ENCODE assay signal across 10 cellular contexts in the genomic region with DNA sequence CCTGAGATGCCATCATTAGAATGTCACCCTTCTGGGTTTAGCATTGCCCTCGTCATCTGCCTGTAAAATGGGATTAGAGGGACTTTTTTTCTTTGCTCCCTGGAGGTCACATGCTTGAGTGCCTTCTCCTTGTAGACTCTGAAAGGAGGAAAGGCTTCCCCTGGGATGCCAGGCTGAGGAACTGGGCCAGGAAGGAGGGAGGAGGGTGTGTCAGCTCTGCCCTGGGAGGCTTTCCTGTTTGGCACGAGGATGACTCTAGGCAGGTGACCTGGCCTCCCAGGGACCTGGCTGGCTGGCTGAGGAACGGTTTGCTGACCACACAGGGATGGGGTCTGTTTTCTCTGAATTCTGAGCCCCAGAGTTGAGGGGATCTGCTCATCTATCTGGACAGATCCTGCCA. TPM values are rescaled to one million over a fixed set of nuclear protein-coding genes. Genes with fewer than 3 reads are reported as not detected.
DNase-seq lines count a peak whose midpoint lies in the region; ATAC-seq and TF ChIP-seq lines count a peak whose summit lies in the region.
"Had no signal": no experiment of that assay in that cellular context is flagged by ENCODE, and none has a peak within 500 bp of the region (broad histone marks: within the 10 kb centered on the region; RNA-seq: fewer than 3 reads in every experiment).

No MANE protein-coding gene starts in this region.

- H3K9me3 ChIP-seq in mammary epithelial cell (replicated peaks; ENCODE audit: insufficient read depth, low read length) = no peaks in the 10 kb centered on the region

- no peaks in the 10 kb centered on the region for H4K20me1 ChIP-seq in mammary epithelial cell (ENCODE audit: insufficient read depth, low read length)

- DNase-seq in MCF 10A (ENCODE audit: unreplicated experiment) (peak; percentile 61), mammary epithelial cell (no peak), mesendoderm (no peak), foreskin melanocyte (no peak), GM13976 (ENCODE audit: low spot score) (no peak)
- no peak for DNase-seq in activated T-helper 2 cell treated with anti-CD3 and anti-CD28 coated beads, Interferon-gamma antibody, Interleukin-2, Interleukin-4, amounts not matched to agents 10 μg/mL and 5 μg/mL and 100 μg/mL, durations not matched to agents 14 hours and 24 hours and 36 hours (ENCODE audit: low spot score)
- DNase-seq: WERI-Rb-1 had no signal

- H3K36me3 ChIP-seq in mammary epithelial cell (ENCODE audit: insufficient read depth, low read length) (no peaks in the 10 kb centered on the region), mesendoderm (ENCODE audit: control insufficient read depth, insufficient read depth, low read length) (peaks cover 2% of the 10 kb centered on the region)
- H3K36me3 ChIP-seq: WERI-Rb-1 had no signal

- dilution Hi-C loops in mammary epithelial cell (cut with HindIII; ENCODE audit: low sequenced_read_pairs) = no loop called here

- no peak overlapping the region for H2BK120ac ChIP-seq in mesendoderm (ENCODE audit: low read depth, low read length)

- H3K27ac Mint-ChIP-seq in MCF 10A (ENCODE audit: low read depth, unreplicated experiment) = no peak overlapping the region
- peak overlapping the region; percentile 22 for H3K27ac Mint-ChIP-seq in activated T-helper 2 cell treated with anti-CD3 and anti-CD28 coated beads, Interferon-gamma antibody, Interleukin-2, Interleukin-4, amounts not matched to agents 10 μg/mL and 5 μg/mL and 100 μg/mL, durations not matched to agents 14 hours and 24 hours and 36 hours
- H3K27ac Mint-ChIP-seq: stimulated activated memory B cell treated with anti-CD40 and anti-IgM and Interleukin-4, amounts not matched to agents 10 μg/mL and 1 μg/mL and 100 μg/mL, for 72 hours had no signal

- H3K56ac ChIP-seq in mesendoderm (ENCODE audit: low read length) = peak overlapping the region; percentile 25

- peaks cover 18% of the 10 kb centered on the region for H3K4me1 ChIP-seq in mammary epithelial cell (ENCODE audit: insufficient read depth, low read length)
- H3K4me1 ChIP-seq in mesendoderm (ENCODE audit: control insufficient read depth, low read depth, low read length) = peaks cover under 1% of the 10 kb centered on the region

- no peak overlapping the region for H2AFZ ChIP-seq in mammary epithelial cell (ENCODE audit: low read depth, low read length)

- no peaks in the 10 kb centered on the region for H3K27me3 ChIP-seq in mammary epithelial cell (ENCODE audit: insufficient read depth, low read length)
- H3K27me3 ChIP-seq in mesendoderm (ENCODE audit: insufficient read depth, low read length, poor library complexity) = no peaks in the 10 kb centered on the region

- no peak overlapping the region for H4K5ac ChIP-seq in mesendoderm (ENCODE audit: low read length)

- H3K23ac ChIP-seq in mesendoderm (ENCODE audit: low read length) = no peak overlapping the region

- H3K9ac ChIP-seq in mammary epithelial cell (ENCODE audit: insufficient read depth, low read length) (no peak overlapping the region), mesendoderm (ENCODE audit: low read length) (no peak overlapping the region)

- in situ Hi-C loops in mammary epithelial cell (cut with MboI; ENCODE audit: low sequenced_read_pairs in 2 of 2) = no loop called here
- in situ Hi-C loops in GM13976 (cut with MboI; ENCODE audit: low sequenced_read_pairs, unreplicated experiment) = no loop called here

- BruUV-seq in MCF 10A (replicated peaks; lab: Mats Ljungman, UMichigan) (no TSS peak), mammary epithelial cell (replicated peaks; lab: Mats Ljungman, UMichigan) (no TSS peak)

- H3K36me3 Mint-ChIP-seq in MCF 10A (ENCODE audit: insufficient read depth, unreplicated experiment) = no peaks in the 10 kb centered on the region
- peaks cover 25% of the 10 kb centered on the region for H3K36me3 Mint-ChIP-seq in activated T-helper 2 cell treated with anti-CD3 and anti-CD28 coated beads, Interferon-gamma antibody, Interleukin-2, Interleukin-4, amounts not matched to agents 10 μg/mL and 5 μg/mL and 100 μg/mL, durations not matched to agents 14 hours and 24 hours and 36 hours (ENCODE audit: low read depth)
- H3K36me3 Mint-ChIP-seq: stimulated activated memory B cell treated with anti-CD40 and anti-IgM and Interleukin-4, amounts not matched to agents 10 μg/mL and 1 μg/mL and 100 μg/mL, for 72 hours had no signal

- H3K4me2 ChIP-seq in mammary epithelial cell (ENCODE audit: insufficient read depth, low read depth, low read length) (no peak overlapping the region), mesendoderm (ENCODE audit: low read length) (no peak overlapping the region)

- H3K27ac ChIP-seq in mammary epithelial cell (ENCODE audit: insufficient read depth, low read depth, low read length) (no peak overlapping the region), mesendoderm (ENCODE audit: low read depth, low read length) (no peak overlapping the region)
- H3K27ac ChIP-seq: WERI-Rb-1 had no signal

- no peaks in the 10 kb centered on the region for H3K27me3 Mint-ChIP-seq in MCF 10A (ENCODE audit: insufficient read depth, unreplicated experiment)
- H3K27me3 Mint-ChIP-seq in activated T-helper 2 cell treated with anti-CD3 and anti-CD28 coated beads, Interferon-gamma antibody, Interleukin-2, Interleukin-4, amounts not matched to agents 10 μg/mL and 5 μg/mL and 100 μg/mL, durations not matched to agents 14 hours and 24 hours and 36 hours (ENCODE audit: low read depth) = peaks cover 10% of the 10 kb centered on the region

- no peak overlapping the region for H2BK5ac ChIP-seq in mesendoderm (ENCODE audit: low read length)

- H3K9me3 Mint-ChIP-seq in MCF 10A (ENCODE audit: unreplicated experiment) = no peaks in the 10 kb centered on the region
- no peaks in the 10 kb centered on the region for H3K9me3 Mint-ChIP-seq in activated T-helper 2 cell treated with anti-CD3 and anti-CD28 coated beads, Interferon-gamma antibody, Interleukin-2, Interleukin-4, amounts not matched to agents 10 μg/mL and 5 μg/mL and 100 μg/mL, durations not matched to agents 14 hours and 24 hours and 36 hours
- H3K9me3 Mint-ChIP-seq: stimulated activated memory B cell treated with anti-CD40 and anti-IgM and Interleukin-4, amounts not matched to agents 10 μg/mL and 1 μg/mL and 100 μg/mL, for 72 hours had no signal

- H3K4me3 ChIP-seq in mammary epithelial cell (replicated peaks in 1 of 3; ENCODE audit: insufficient read depth in 1 of 3, low read depth in 2 of 3, low read length in 3 of 3) (no peak overlapping the region), mesendoderm (ENCODE audit: low read length) (no peak overlapping the region)

- intact Hi-C loops in MCF 10A (cut with micrococcal nuclease) (no loop called here), mammary epithelial cell (cut with micrococcal nuclease) (no loop called here)
- intact Hi-C loops in activated T-helper 2 cell treated with anti-CD3 and anti-CD28 coated beads, Interferon-gamma antibody, Interleukin-2, Interleukin-4, amounts not matched to agents 10 μg/mL and 5 μg/mL and 100 μg/mL, durations not matched to agents 14 hours and 24 hours and 36 hours (cut with micrococcal nuclease) = no loop called here

- CTCF ChIA-PET in MCF 10A (lab: Yijun Ruan, JAX) = interaction anchor here (1.2 to 1.6 kb wide), 2 partner anchors 12 to 23 kb away, joined by 3 to 8 read pairs; no protein-coding TSS in a partner anchor
- CTCF ChIA-PET in mammary epithelial cell (lab: Charles Lee; ENCODE audit: low non-redundant PET) = no interaction called here

- TF ChIP-seq CTCF in MCF 10A (IDR thresholded peaks at IDR 0.05; ENCODE audit: unreplicated experiment) (no peak), mammary epithelial cell (conservative IDR thresholded peaks at IDR 0.05 in 1 of 2, IDR thresholded peaks at IDR 0.05 in 1 of 2; ENCODE audit: extremely low read depth in 1 of 2, insufficient read depth in 1 of 2, low read depth in 1 of 2, low read length in 2 of 2) (no peak), GM13976 (IDR thresholded peaks at IDR 0.05; ENCODE audit: borderline replicate concordance, control extremely low read depth, extremely low read depth, insufficient read depth, missing control alignments) (no peak)

- H2BK15ac ChIP-seq in mesendoderm (replicated peaks; ENCODE audit: low read depth) = no peak overlapping the region

- H3K4ac ChIP-seq in mesendoderm (ENCODE audit: low read depth, low read length) = no peak overlapping the region

- H3K79me2 ChIP-seq in mammary epithelial cell (ENCODE audit: insufficient read depth, low read length) (peaks cover 7% of the 10 kb centered on the region), mesendoderm (ENCODE audit: control insufficient read depth, insufficient read depth, low read length) (no peaks in the 10 kb centered on the region)

- POLR2A ChIA-PET in MCF 10A (lab: Yijun Ruan, JAX) = interaction anchor here (0.7 to 1.1 kb wide), 2 partner anchors 333 to 458 kb away, joined by 3 read pairs; partner anchors contain the start of gene AP5S1

- no peak overlapping the region for H2AK5ac ChIP-seq in mesendoderm (ENCODE audit: low read length)

- no peak overlapping the region for H3K18ac ChIP-seq in mesendoderm (ENCODE audit: low read length)

- peaks cover 9% of the 10 kb centered on the region for H3K79me1 ChIP-seq in mesendoderm (ENCODE audit: low read length)

- H3K4me1 Mint-ChIP-seq in MCF 10A (ENCODE audit: insufficient read depth, unreplicated experiment) = peaks cover 25% of the 10 kb centered on the region
- peaks cover 25% of the 10 kb centered on the region for H3K4me1 Mint-ChIP-seq in activated T-helper 2 cell treated with anti-CD3 and anti-CD28 coated beads, Interferon-gamma antibody, Interleukin-2, Interleukin-4, amounts not matched to agents 10 μg/mL and 5 μg/mL and 100 μg/mL, durations not matched to agents 14 hours and 24 hours and 36 hours (ENCODE audit: low read depth)

- WGBS in mammary epithelial cell (ENCODE audit: low coverage, missing lambda C conversion rate) = 64% methylated on average over 3 of the region's 3 CpGs
- no CpG with 5 or more reads among the region's 3 CpGs for WGBS in mesendoderm (ENCODE audit: extremely low coverage, insufficient coverage, low lambda C conversion rate)

- no peak overlapping the region for H4K8ac ChIP-seq in mesendoderm (ENCODE audit: low read depth, low read length)

- no peak for ATAC-seq in HG03520 (IDR thresholded peaks at IDR 0.05; ENCODE audit: unreplicated experiment)
- no peak for ATAC-seq in GM19023 (IDR thresholded peaks at IDR 0.05; ENCODE audit: unreplicated experiment)
- ATAC-seq: stimulated activated memory B cell treated with anti-CD40 and anti-IgM and Interleukin-4, amounts not matched to agents 10 μg/mL and 1 μg/mL and 100 μg/mL, for 72 hours had no signal

- H3K4me3 Mint-ChIP-seq in MCF 10A (ENCODE audit: unreplicated experiment) = no peak overlapping the region
- H3K4me3 Mint-ChIP-seq in activated T-helper 2 cell treated with anti-CD3 and anti-CD28 coated beads, Interferon-gamma antibody, Interleukin-2, Interleukin-4, amounts not matched to agents 10 μg/mL and 5 μg/mL and 100 μg/mL, durations not matched to agents 14 hours and 24 hours and 36 hours (ENCODE audit: low read depth) = no peak overlapping the region
- H3K4me3 Mint-ChIP-seq: stimulated activated memory B cell treated with anti-CD40 and anti-IgM and Interleukin-4, amounts not matched to agents 10 μg/mL and 1 μg/mL and 100 μg/mL, for 72 hours had no signal

RNA-seq across cellular contexts. Expression of gene SMOX, which starts 4.6 kb away (rescaled TPM):
- total RNA-seq in MCF 10A (2022) (42.3 and 48.6 TPM in 2 replicates), mammary epithelial cell (10 to 100 TPM in 1 of 2 donors, 1 to 10 TPM in 1; 6.5 to 16.4 TPM)
- 5.4 TPM for polyA plus RNA-seq in mammary epithelial cell
- 6.7 TPM for polyA minus RNA-seq in mammary epithelial cell
- 36.4 and 38.7 TPM in 2 replicates for total RNA-seq in activated T-helper 2 cell treated with anti-CD3 and anti-CD28 coated beads, Interferon-gamma antibody, Interleukin-2, Interleukin-4, amounts not matched to agents 10 μg/mL and 5 μg/mL and 100 μg/mL, durations not matched to agents 14 hours and 24 hours and 36 hours
- 9.9 TPM for polyA plus RNA-seq in mesendoderm (2013, experiment 1 of 2)
- 11.2 TPM for polyA plus RNA-seq in mesendoderm (2013, experiment 2 of 2)
